14 cellular contexts compared by ENCODE assay signal in genomic region chr11:108559340-108559739, GRCh38. TPM values are rescaled to one million over a fixed set of nuclear protein-coding genes. Genes with fewer than 3 reads are reported as not detected.
DNase-seq lines count a peak whose midpoint lies in the region; ATAC-seq and TF ChIP-seq lines count a peak whose summit lies in the region.
"Had no signal": no experiment of that assay in that cellular context is flagged by ENCODE, and none has a peak within 500 bp of the region (broad histone marks: within the 10 kb centered on the region; RNA-seq: fewer than 3 reads in every experiment).

No MANE protein-coding gene starts in this region.

- no peak for ATAC-seq in heart left ventricle
- no peak for ATAC-seq in HG03045 (IDR thresholded peaks at IDR 0.05; ENCODE audit: unreplicated experiment)
- no peak for ATAC-seq in stimulated activated naive CD8-positive, alpha-beta T cell treated with anti-CD3 and anti-CD28 coated beads, Interleukin-15, Interleukin-2, amounts not matched to agents 100 U/mL and 50 U/mL, for 24 hours
- ATAC-seq: activated T-helper 17 cell treated with anti-CD3 and anti-CD28 coated beads, Interleukin-2, amount 50 U/mL, for 72 hours; HCT116 had no signal

- no peaks in the 10 kb centered on the region for H3K27me3 ChIP-seq in heart left ventricle
- H3K27me3 ChIP-seq: sigmoid colon, tibial artery had no signal

- no peak for TF ChIP-seq CTCF in heart left ventricle (IDR thresholded peaks at IDR 0.05)

- peaks cover 0 to 5% (median 0%) of the 10 kb centered on the region in 12 donors for H3K4me1 ChIP-seq in heart left ventricle
- H3K4me1 ChIP-seq: sigmoid colon had no signal

- no peaks in the 10 kb centered on the region for H3K36me3 ChIP-seq in heart left ventricle
- H3K36me3 ChIP-seq: sigmoid colon, tibial artery had no signal

- H3K27ac ChIP-seq in heart left ventricle = no peak overlapping the region
- H3K27ac ChIP-seq: sigmoid colon, tibial artery had no signal

- intact Hi-C loops in heart left ventricle (cut with DNase I) = loop anchor here in 1 of 10 donors (10.0 kb wide), 1 partner anchor 125 kb away; no protein-coding TSS in a partner anchor

- H3K4me3 ChIP-seq in heart left ventricle = no peak overlapping the region
- H3K4me3 ChIP-seq: sigmoid colon, tibial artery had no signal

- DNase-seq in EH (ENCODE audit: low read depth) = peak; percentile 83
- peak; percentile 70 for DNase-seq in M059J (ENCODE audit: low read depth)
- DNase-seq in central memory CD4-positive, alpha-beta T cell = peak; percentile 8
- peak; percentile 50 for DNase-seq in non-pigmented ciliary epithelial cell (ENCODE audit: low read depth)
- no peak for DNase-seq in heart left ventricle
- DNase-seq in stimulated activated naive CD8-positive, alpha-beta T cell treated with anti-CD3 and anti-CD28 coated beads, Interleukin-15, Interleukin-2, amounts not matched to agents 100 U/mL and 50 U/mL, for 24 hours = no peak
- no peak for DNase-seq in medulla oblongata (ENCODE audit: extremely low spot score)
- DNase-seq: islet precursor cell, NCI-H187 treated with DMSO at 0.1 percent for 48 hours, sigmoid colon, tibial artery had no signal

- no peaks in the 10 kb centered on the region for H3K9me3 ChIP-seq in heart left ventricle
- H3K9me3 ChIP-seq: sigmoid colon, tibial artery had no signal

- 27 to 47% (median 39%) methylated on average over 2 of the region's 2 CpGs for WGBS in heart left ventricle, 4 donors

- no peak for TF ChIP-seq POLR2A in heart left ventricle (IDR thresholded peaks at IDR 0.05)

RNA-seq across cellular contexts. Expression of gene EXPH5, which starts 34.2 kb away (rescaled TPM):
- 2.3 and 2.7 TPM in 2 replicates for total RNA-seq in M059J (2014; rRNA removed; shearing (Covaris generic))
- total RNA-seq in heart left ventricle = 1 to 10 TPM in 6 of 9 donors, under 1 TPM in 3; 0.37 to 4.2 (median 1.3) TPM
- under 1 TPM; 0.14 to 0.27 TPM for polyA plus RNA-seq in heart left ventricle

Comparison
In these comparisons a context has a peak if more than half of its experiments do, and no peak if none do; other contexts are left out.
1. DNase-seq: peak in EH (single experiment), M059J (single experiment), central memory CD4-positive, alpha-beta T cell (single experiment) and non-pigmented ciliary epithelial cell (single experiment); none in heart left ventricle (0 of 5), stimulated activated naive CD8-positive, alpha-beta T cell treated with anti-CD3 and anti-CD28 coated beads, Interleukin-15, Interleukin-2, amounts not matched to agents 100 U/mL and 50 U/mL, for 24 hours (single experiment) and medulla oblongata (single experiment).